15 cellular contexts compared by ENCODE assay signal in the genomic region with DNA sequence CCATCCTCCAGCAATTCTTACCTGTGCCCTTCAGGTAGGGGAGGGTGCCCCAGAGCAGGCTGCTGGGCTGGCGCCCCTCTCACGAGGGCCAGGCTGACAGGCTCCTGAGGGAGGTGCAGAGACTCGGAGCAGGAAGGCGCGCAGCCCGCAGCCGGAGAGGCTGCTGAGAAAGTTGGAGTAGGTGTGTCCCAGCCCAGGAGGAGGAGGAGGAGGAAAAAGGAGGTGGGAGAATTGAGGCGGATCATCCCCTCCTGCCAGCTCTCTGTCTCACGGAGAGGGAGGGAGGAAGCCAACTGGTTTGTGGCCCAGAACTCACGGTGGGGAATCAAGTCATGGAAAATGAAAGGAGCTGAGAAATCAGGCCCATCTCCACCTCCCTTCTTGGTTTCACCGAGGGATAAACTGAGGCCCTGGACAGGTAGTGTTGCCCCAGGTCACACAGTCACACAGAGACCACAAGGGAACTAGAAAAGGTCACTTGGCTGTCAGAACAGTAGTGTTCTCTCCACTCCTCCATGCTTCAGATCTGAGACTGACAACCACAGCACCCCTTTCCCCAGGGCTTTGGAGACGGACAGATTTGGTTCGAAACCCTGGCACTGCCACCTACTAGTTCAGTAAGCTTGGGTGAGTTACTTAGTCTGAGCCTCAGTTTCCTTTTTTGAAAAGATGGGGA. TPM values are rescaled to one million over a fixed set of nuclear protein-coding genes. Genes with fewer than 3 reads are reported as not detected.
DNase-seq lines count a peak whose midpoint lies in the region; TF ChIP-seq lines count a peak whose summit lies in the region.
"Had no signal": no experiment of that assay in that cellular context is flagged by ENCODE, and none has a peak within 500 bp of the region (broad histone marks: within the 10 kb centered on the region; RNA-seq: fewer than 3 reads in every experiment).

TSS of gene FAT2 (minus strand) at position 188 of the 676 bp plus-strand sequence. CDS start 22,400 bp downstream, outside the sequence.

- DNase-seq in H9 (peak; percentile 81), breast epithelium (ENCODE audit: low spot score in 2 of 2) (peak in 1 of 2 donors; percentile 70), prostate gland (ENCODE audit: low spot score) (peak; percentile 70), epidermal melanocyte (ENCODE audit: insufficient read length, low spot score) (no peak), right atrium auricular region (ENCODE audit: low spot score) (no peak), EL (no peak), Calu3 (no peak)
- DNase-seq: activated CD4-positive, alpha-beta T cell treated with anti-CD3 and anti-CD28 coated beads for 36 hours; activated naive CD4-positive, alpha-beta T cell treated with anti-CD3 and anti-CD28 coated beads, Interleukin-2, amount 50 U/mL, for 16 hours; GF-D8; kidney; NCI-H1694 treated with DMSO at 0.1 percent for 48 hours; NCI-H510A had no signal

- peak within 1 kb of the TSS in 2 of 3 donors; percentile 44 to 53 for H3K4me3 ChIP-seq in breast epithelium
- peak within 1 kb of the TSS; percentile 3 for H3K4me3 ChIP-seq in iPS-18a (ENCODE audit: low read length)
- peak within 1 kb of the TSS in 1 of 2 donors; percentile 7 for H3K4me3 ChIP-seq in prostate gland
- no peak within 1 kb of the TSS for H3K4me3 ChIP-seq in right atrium auricular region

- WGBS in H9 (ENCODE audit: extremely low coverage, insufficient read length, low lambda C conversion rate), result no CpG with 5 or more reads among the region's 13 CpGs
- WGBS in prostate gland, result 27% methylated on average over 13 of the region's 13 CpGs

- no peaks in the 10 kb centered on the region; a peak in 1 of 5 replicates for H3K9me3 Mint-ChIP-seq in H9
- no peaks in the 10 kb centered on the region for H3K9me3 Mint-ChIP-seq in Calu3 (ENCODE audit: low read depth, unreplicated experiment)

- TF ChIP-seq CTCF in H9 (conservative IDR thresholded peaks at IDR 0.05), result no peak
- TF ChIP-seq CTCF in breast epithelium (IDR thresholded peaks at IDR 0.05), result no peak
- TF ChIP-seq CTCF in prostate gland (IDR thresholded peaks at IDR 0.05), result no peak
- TF ChIP-seq CTCF in right atrium auricular region (IDR thresholded peaks at IDR 0.05), result no peak
- TF ChIP-seq CTCF in Calu3 (IDR thresholded peaks at IDR 0.05; ENCODE audit: unreplicated experiment), result no peak

- H3T11ph ChIP-seq in H9 (ENCODE audit: low read length), result no peak within 1 kb of the TSS

- H3K79me1 ChIP-seq in H9 (ENCODE audit: insufficient read depth, low read depth, low read length, poor library complexity, severe bottlenecking), result no peaks in the 10 kb centered on the region

- H3K27ac Mint-ChIP-seq in H9, result peak within 1 kb of the TSS in 2 of 3 experiments; percentile 9 to 63; a peak in 3 of 7 replicates
- no peak within 1 kb of the TSS for H3K27ac Mint-ChIP-seq in Calu3 (ENCODE audit: unreplicated experiment)
- H3K27ac Mint-ChIP-seq: activated CD4-positive, alpha-beta T cell treated with anti-CD3 and anti-CD28 coated beads for 36 hours had no signal

- H3K56ac ChIP-seq in H9 (ENCODE audit: insufficient read length, low read depth, low read length), result no peak within 1 kb of the TSS

- H3K14ac ChIP-seq in H9 (ENCODE audit: insufficient read depth, low read length), result peak within 1 kb of the TSS; percentile 30; the same call in 1 of the 2 replicates

- no peak within 1 kb of the TSS for H2AFZ ChIP-seq in H9 (ENCODE audit: low read length)

- H3K27me3 Mint-ChIP-seq in H9 (ENCODE audit: low read depth), result peaks cover 10% of the 10 kb centered on the region
- H3K27me3 Mint-ChIP-seq in Calu3 (ENCODE audit: unreplicated experiment), result peaks cover 69% of the 10 kb centered on the region
- H3K27me3 Mint-ChIP-seq: activated CD4-positive, alpha-beta T cell treated with anti-CD3 and anti-CD28 coated beads for 36 hours had no signal

- H3K9ac ChIP-seq in H9 (ENCODE audit: extremely low read depth, insufficient read length, low read length) (no peak within 1 kb of the TSS), iPS-18a (ENCODE audit: low read length) (no peak within 1 kb of the TSS)

- no peak within 1 kb of the TSS for H2BK20ac ChIP-seq in H9 (ENCODE audit: low read depth, low read length, poor library complexity, severe bottlenecking)

- no peak within 1 kb of the TSS for H3K23ac ChIP-seq in H9 (ENCODE audit: insufficient read length, low read depth, low read length)

- H2BK120ac ChIP-seq in H9 (ENCODE audit: low read depth, low read length, poor library complexity, severe bottlenecking), result no peak within 1 kb of the TSS

- peak within 1 kb of the TSS in 1 of 2 experiments; percentile 67; a peak in 4 of 5 replicates for H3K4me3 Mint-ChIP-seq in H9
- H3K4me3 Mint-ChIP-seq in Calu3 (ENCODE audit: low read depth, unreplicated experiment), result no peak within 1 kb of the TSS
- H3K4me3 Mint-ChIP-seq: activated CD4-positive, alpha-beta T cell treated with anti-CD3 and anti-CD28 coated beads for 36 hours had no signal

- H3K27me3 ChIP-seq in H9 (ENCODE audit: insufficient read depth, low read length), result no peaks in the 10 kb centered on the region; the same call in 1 of the 2 replicates
- no peaks in the 10 kb centered on the region for H3K27me3 ChIP-seq in breast epithelium
- peaks cover 6% of the 10 kb centered on the region for H3K27me3 ChIP-seq in iPS-18a (ENCODE audit: control insufficient read depth, insufficient read depth, low read length)
- no peaks in the 10 kb centered on the region for H3K27me3 ChIP-seq in prostate gland (replicated peaks; ENCODE audit: insufficient read depth)
- H3K27me3 ChIP-seq in right atrium auricular region, result no peaks in the 10 kb centered on the region

- no peak within 1 kb of the TSS for H3K18ac ChIP-seq in H9 (ENCODE audit: insufficient read length, low read depth, low read length)

- TF ChIP-seq POLR2A in breast epithelium (IDR thresholded peaks at IDR 0.05) (no peak), prostate gland (IDR thresholded peaks at IDR 0.05) (peak; percentile 86)

- H3K4me1 ChIP-seq in H9 (ENCODE audit: insufficient read depth, low read length) (peaks cover 3% of the 10 kb centered on the region; the same call in 1 of the 2 replicates), breast epithelium (no peaks in the 10 kb centered on the region), iPS-18a (ENCODE audit: control insufficient read depth, low read depth, low read length) (peaks cover 9% of the 10 kb centered on the region), prostate gland (replicated peaks) (no peaks in the 10 kb centered on the region), right atrium auricular region (peaks cover 0 to 8% of the 10 kb centered on the region in 2 donors)

- intact Hi-C loops in breast epithelium (cut with DNase I; ENCODE audit: low total_unique reads), result no loop called here
- intact Hi-C loops in prostate gland (cut with DNase I), result no loop called here
- intact Hi-C loops in Calu3 (cut with micrococcal nuclease; ENCODE audit: unreplicated experiment), result no loop called here

- H3K27ac ChIP-seq in H9 (ENCODE audit: insufficient read length, low read depth, low read length) (no peak within 1 kb of the TSS), breast epithelium (peak within 1 kb of the TSS; percentile 69 to 78), iPS-18a (ENCODE audit: low read length) (no peak within 1 kb of the TSS), prostate gland (peak within 1 kb of the TSS in 1 of 2 donors; percentile 13), right atrium auricular region (no peak within 1 kb of the TSS)

- no peak within 1 kb of the TSS for H2BK12ac ChIP-seq in H9 (ENCODE audit: insufficient read length, low read depth, low read length)

- no peak within 1 kb of the TSS for H4K91ac ChIP-seq in H9 (ENCODE audit: insufficient read length, low read depth, low read length)

- peaks cover 42 to 50% of the 10 kb centered on the region in 2 experiments for H3K4me1 Mint-ChIP-seq in H9
- H3K4me1 Mint-ChIP-seq in Calu3 (ENCODE audit: low read depth, unreplicated experiment), result peaks cover 15% of the 10 kb centered on the region
- H3K4me1 Mint-ChIP-seq: activated CD4-positive, alpha-beta T cell treated with anti-CD3 and anti-CD28 coated beads for 36 hours had no signal

- H3K79me2 ChIP-seq in H9 (ENCODE audit: insufficient read depth, low read length), result no peaks in the 10 kb centered on the region

- H2AK5ac ChIP-seq in H9 (ENCODE audit: insufficient read length, low read length), result no peak within 1 kb of the TSS

- H4K20me1 ChIP-seq in H9 (ENCODE audit: control insufficient read depth, insufficient read depth, insufficient read length), result no peaks in the 10 kb centered on the region

- CTCF ChIA-PET in Calu3 (lab: Charles Lee), result no interaction called here

- no TSS peak for BruUV-seq in Calu3 (replicated peaks; lab: Mats Ljungman, UMichigan)

- H3K23me2 ChIP-seq in H9 (ENCODE audit: insufficient read length, low read depth, low read length, poor library complexity, severe bottlenecking), result no peaks in the 10 kb centered on the region

- H3K36me3 Mint-ChIP-seq in H9 (ENCODE audit: insufficient read depth in 1 of 3, low read depth in 3 of 3), result no peaks in the 10 kb centered on the region; a peak in 2 of 7 replicates
- no peaks in the 10 kb centered on the region for H3K36me3 Mint-ChIP-seq in Calu3 (ENCODE audit: insufficient read depth, unreplicated experiment)

- no peak within 1 kb of the TSS for H4K5ac ChIP-seq in H9 (ENCODE audit: insufficient read length, low read depth, low read length)

- no peak within 1 kb of the TSS for H4K8ac ChIP-seq in H9 (replicated peaks; ENCODE audit: insufficient read length, low read depth, low read length)

- no peak within 1 kb of the TSS for H2BK15ac ChIP-seq in H9 (ENCODE audit: low read depth, low read length)

- H3K4ac ChIP-seq in H9 (ENCODE audit: low read depth, low read length), result no peak within 1 kb of the TSS

- H3K9me3 ChIP-seq in H9 (ENCODE audit: control insufficient read depth, low read depth, low read length) (no peaks in the 10 kb centered on the region), breast epithelium (no peaks in the 10 kb centered on the region), iPS-18a (ENCODE audit: control insufficient read depth, low read depth, low read length) (no peaks in the 10 kb centered on the region), prostate gland (no peaks in the 10 kb centered on the region), right atrium auricular region (no peaks in the 10 kb centered on the region)

- no peaks in the 10 kb centered on the region for H3K36me3 ChIP-seq in breast epithelium
- H3K36me3 ChIP-seq in iPS-18a (ENCODE audit: control insufficient read depth, low read depth, low read length), result no peaks in the 10 kb centered on the region
- H3K36me3 ChIP-seq in prostate gland, result no peaks in the 10 kb centered on the region
- H3K36me3 ChIP-seq in right atrium auricular region, result no peaks in the 10 kb centered on the region

- no peak within 1 kb of the TSS for H2BK5ac ChIP-seq in H9 (ENCODE audit: insufficient read length, low read length)

- no peak within 1 kb of the TSS for H3K4me2 ChIP-seq in H9 (ENCODE audit: insufficient read depth, insufficient read length, low read length)

RNA-seq across cellular contexts. Expression of gene FAT2, which starts in this region (rescaled TPM):
- total RNA-seq in H9 (2021), result 0.15 and 0.18 TPM in 2 replicates
- total RNA-seq in breast epithelium, result 1 to 10 TPM in 2 of 3 donors, under 1 TPM in 1; 0.16 to 5.4 (median 3.6) TPM
- total RNA-seq in prostate gland, result 10 to 100 TPM in 1 of 2 donors, 1 to 10 TPM in 1; 5.6 to 22.5 TPM
- not detected for total RNA-seq in right atrium auricular region
- total RNA-seq in Calu3 (2022), result not detected in 2 replicates
- total RNA-seq: activated CD4-positive, alpha-beta T cell treated with anti-CD3 and anti-CD28 coated beads for 36 hours; T-helper 1 cell treated with Interleukin-12 subunit alpha and Interleukin-12 subunit beta and Interleukin-4 antibody, amounts not matched to agents 30 ng/mL and 1 ng/mL, for 36 hours had no signal

Comparison
In these comparisons a context has a peak if more than half of its experiments do, and no peak if none do; other contexts are left out.
1. Peak in DNase-seq in H9; RNA of the gene not detected or under 1 TPM.
2. H3K27ac ChIP-seq: peak in breast epithelium (2 of 2); none in H9 (single experiment), iPS-18a (single experiment) and right atrium auricular region (0 of 2).
3. H3K4me3 ChIP-seq: peak in breast epithelium (2 of 3) and iPS-18a (single experiment); none in right atrium auricular region (0 of 2).